ENCODE assay signal across 10 cellular contexts in the genomic region with DNA sequence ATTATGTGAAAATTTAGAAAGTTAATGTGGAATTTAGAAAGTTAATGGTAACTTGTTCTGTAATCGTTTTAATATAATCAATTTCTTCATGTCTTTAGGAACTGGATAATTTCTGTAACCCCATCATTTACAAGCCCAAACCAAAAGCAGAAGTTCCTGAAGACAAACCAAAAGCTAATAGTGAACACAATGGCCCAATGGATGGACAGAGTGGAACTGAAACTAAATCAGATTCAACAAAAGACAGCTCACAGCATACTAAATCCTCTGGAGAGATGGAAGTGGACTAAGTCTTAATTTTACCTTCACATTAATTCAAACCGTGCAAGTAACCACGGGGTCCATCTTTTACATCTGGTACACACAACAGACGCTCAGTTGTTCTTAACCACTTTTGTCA. TPM values are rescaled to one million over a fixed set of nuclear protein-coding genes. Genes with fewer than 3 reads are reported as not detected.
DNase-seq lines count a peak whose midpoint lies in the region; ATAC-seq and TF ChIP-seq lines count a peak whose summit lies in the region.
"Had no signal": no experiment of that assay in that cellular context is flagged by ENCODE, and none has a peak within 500 bp of the region (broad histone marks: within the 10 kb centered on the region; RNA-seq: fewer than 3 reads in every experiment).

No MANE protein-coding gene starts in this region.

- no peak for TF ChIP-seq CTCF in WTC11 (IDR thresholded peaks at IDR 0.05)
- no peak for TF ChIP-seq CTCF in omental fat pad (IDR thresholded peaks at IDR 0.05)

- DNase-seq in WTC11 (ENCODE audit: low spot score), result no peak
- DNase-seq in retina, result no peak
- no peak for DNase-seq in NCI-H524 (lab: John Stamatoyannopoulos, UW)
- DNase-seq in NCI-H187 (lab: John Stamatoyannopoulos, UW), result no peak
- no peak for DNase-seq in omental fat pad (ENCODE audit: low spot score)
- DNase-seq: left colon, SHP77 had no signal

- H3K27me3 Mint-ChIP-seq in WTC11 (ENCODE audit: low read depth), result no peaks in the 10 kb centered on the region

- H3K9me3 Mint-ChIP-seq in WTC11, result no peaks in the 10 kb centered on the region

- H3K27ac Mint-ChIP-seq in WTC11, result peak overlapping the region; percentile 53; the same call in 1 of the 2 replicates

- no peaks in the 10 kb centered on the region for H3K36me3 Mint-ChIP-seq in WTC11

- H3K4me1 Mint-ChIP-seq in WTC11, result no peaks in the 10 kb centered on the region

- no peak overlapping the region for H3K4me3 Mint-ChIP-seq in WTC11

- peak; percentile 57 for ATAC-seq in GM18858 (IDR thresholded peaks at IDR 0.05; ENCODE audit: unreplicated experiment)
- ATAC-seq in GM21737 (IDR thresholded peaks at IDR 0.05; ENCODE audit: unreplicated experiment), result peak; percentile 63
- peak; percentile 76 for ATAC-seq in HG03354 (IDR thresholded peaks at IDR 0.05; ENCODE audit: poor library complexity, severe bottlenecking, unreplicated experiment)
- no peak for ATAC-seq in WTC11
- no peak for ATAC-seq in omental fat pad (ENCODE audit: low FRiP score)
- ATAC-seq: left colon had no signal

- POLR2A ChIA-PET in WTC11 (lab: Charles Lee), result no interaction called here

- CTCF ChIA-PET in WTC11 (lab: Charles Lee), result interaction anchor here (1.8 kb wide), 1 partner anchor 219 kb away, joined by 5 read pairs; no protein-coding TSS in a partner anchor

TF ChIP-seq in WTC11, 78 proteins besides CTCF, POLR2A, EP300 and RAD21:
- TF ChIP-seq, protein P1, sequence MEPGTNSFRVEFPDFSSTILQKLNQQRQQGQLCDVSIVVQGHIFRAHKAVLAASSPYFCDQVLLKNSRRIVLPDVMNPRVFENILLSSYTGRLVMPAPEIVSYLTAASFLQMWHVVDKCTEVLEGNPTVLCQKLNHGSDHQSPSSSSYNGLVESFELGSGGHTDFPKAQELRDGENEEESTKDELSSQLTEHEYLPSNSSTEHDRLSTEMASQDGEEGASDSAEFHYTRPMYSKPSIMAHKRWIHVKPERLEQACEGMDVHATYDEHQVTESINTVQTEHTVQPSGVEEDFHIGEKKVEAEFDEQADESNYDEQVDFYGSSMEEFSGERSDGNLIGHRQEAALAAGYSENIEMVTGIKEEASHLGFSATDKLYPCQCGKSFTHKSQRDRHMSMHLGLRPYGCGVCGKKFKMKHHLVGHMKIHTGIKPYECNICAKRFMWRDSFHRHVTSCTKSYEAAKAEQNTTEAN (CRISPR knock-in tag; IDR thresholded peaks at IDR 0.05), result no peak
- TF ChIP-seq, protein P2, sequence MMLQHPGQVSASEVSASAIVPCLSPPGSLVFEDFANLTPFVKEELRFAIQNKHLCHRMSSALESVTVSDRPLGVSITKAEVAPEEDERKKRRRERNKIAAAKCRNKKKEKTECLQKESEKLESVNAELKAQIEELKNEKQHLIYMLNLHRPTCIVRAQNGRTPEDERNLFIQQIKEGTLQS (CRISPR knock-in tag; conservative IDR thresholded peaks at IDR 0.05), result no peak
- TF ChIP-seq JUN (CRISPR knock-in tag; IDR thresholded peaks at IDR 0.05) (no peak), ZNF232 (CRISPR knock-in tag; IDR thresholded peaks at IDR 0.05) (no peak), MXD4 (CRISPR knock-in tag; IDR thresholded peaks at IDR 0.05; ENCODE audit: borderline replicate concordance) (no peak), ZBTB21 (CRISPR knock-in tag; IDR thresholded peaks at IDR 0.05; ENCODE audit: borderline replicate concordance) (no peak), ZNF423 (CRISPR knock-in tag; IDR thresholded peaks at IDR 0.05) (no peak), SOX15 (CRISPR knock-in tag; IDR thresholded peaks at IDR 0.05) (no peak)
- TF ChIP-seq, protein P3, sequence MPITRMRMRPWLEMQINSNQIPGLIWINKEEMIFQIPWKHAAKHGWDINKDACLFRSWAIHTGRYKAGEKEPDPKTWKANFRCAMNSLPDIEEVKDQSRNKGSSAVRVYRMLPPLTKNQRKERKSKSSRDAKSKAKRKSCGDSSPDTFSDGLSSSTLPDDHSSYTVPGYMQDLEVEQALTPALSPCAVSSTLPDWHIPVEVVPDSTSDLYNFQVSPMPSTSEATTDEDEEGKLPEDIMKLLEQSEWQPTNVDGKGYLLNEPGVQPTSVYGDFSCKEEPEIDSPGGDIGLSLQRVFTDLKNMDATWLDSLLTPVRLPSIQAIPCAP (CRISPR knock-in tag; IDR thresholded peaks at IDR 0.05), result no peak
TF ChIP-seq in WTC11: peak in this region for 0.

RNA-seq across cellular contexts. Expression of gene PLK4, which starts 48.1 kb away (rescaled TPM):
- total RNA-seq in WTC11 (2021), result 37.8 to 44.0 TPM (median 38.6 TPM) in 3 replicates
- 1 to 10 TPM in 2 of 4 donors, under 1 TPM in 2; 0.38 to 2.5 (median 1.1) TPM for total RNA-seq in omental fat pad

RNA-seq across cellular contexts. Expression of gene HSPA4L, which starts 50.5 kb away (rescaled TPM):
- total RNA-seq in WTC11 (2021) (6.9 to 9.9 TPM (median 9.6 TPM) in 3 replicates), omental fat pad (1 to 10 TPM; 1.3 to 4.6 (median 2.1) TPM)

Comparison
In these comparisons a context has a peak if more than half of its experiments do, and no peak if none do; other contexts are left out.
1. ATAC-seq: peak in GM18858 (single experiment), GM21737 (single experiment) and HG03354 (single experiment); none in WTC11 (single experiment) and omental fat pad (single experiment).
2. RNA of gene PLK4, which starts 48.1 kb away (total RNA-seq): 37.8 to 44.0 TPM in WTC11; 0.38 to 2.5 TPM in omental fat pad; every median in the first group is over 10 times any median in the second.